ENCODE assay signal across 30 cellular contexts in genomic region chr1:222325506-222325905, GRCh38.
"Had no signal": no experiment of that assay in that cellular context is flagged by ENCODE, and none has a peak within 500 bp of the region (broad histone marks: within the 10 kb centered on the region; RNA-seq: fewer than 3 reads in every experiment).

No MANE protein-coding gene starts in this region.

- H3K27ac ChIP-seq: Peyer's patch, SJSA1 had no signal

- H3K36me3 ChIP-seq: Peyer's patch, SJSA1 had no signal

- H3K9me3 ChIP-seq: Peyer's patch, SJSA1, SK-N-SH had no signal

- DNase-seq: Karpas-422, KG1, MM.1S, MV-4-11, NCI-H1092, NCI-H1105, NCI-H1417 treated with DMSO at 0.1 percent for 48 hours, NCI-H1436 treated with DMSO at 0.1 percent for 48 hours, NCI-H1694 treated with DMSO at 0.1 percent for 48 hours, NCI-H187 treated with DMSO at 0.1 percent for 48 hours, NCI-H2029, NCI-H2081 treated with DMSO at 0.1 percent for 48 hours, NCI-H2107, NCI-H2171, NCI-H226, NCI-H446 treated with DMSO at 0.1 percent for 48 hours, NCI-H510A, NCI-H524, NCI-H526, NCI-H69, NCI-H748 treated with DMSO at 0.1 percent for 48 hours, NCI-H82, PC-3, Peyer's patch, Right ventricle myocardium superior, RPMI8226, SHP77 treated with DMSO at 0.1 percent for 48 hours, SK-N-SH, SW 1271 had no signal

- ATAC-seq: PC-3 had no signal
